In the genomic region with DNA sequence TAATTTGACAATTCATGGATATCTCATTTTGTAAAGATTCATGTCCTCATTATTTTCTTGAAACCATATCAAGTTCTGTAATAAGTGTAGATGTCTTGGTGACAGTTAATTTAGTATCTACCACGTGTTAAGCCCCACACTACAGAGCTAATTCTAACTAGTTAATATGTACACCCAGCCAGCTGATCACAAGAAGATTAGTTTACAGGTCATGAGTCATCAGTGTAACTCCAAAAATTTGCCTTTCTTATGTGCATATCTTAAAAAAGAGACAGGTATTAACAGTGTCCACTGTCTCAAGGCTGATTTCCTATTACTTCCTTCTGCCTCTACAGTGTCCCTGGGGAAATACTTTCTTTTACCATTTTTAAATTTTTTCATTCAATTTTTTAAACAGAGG, we compare ENCODE assay signal across 16 cellular contexts. TPM values are rescaled to one million over a fixed set of nuclear protein-coding genes. Genes with fewer than 3 reads are reported as not detected.
A peak's percentile ranks its signal among the peaks of the same experiment; 100 is the strongest.
DNase-seq lines count a peak whose midpoint lies in the region; ATAC-seq, FAIRE-seq and TF ChIP-seq lines count a peak whose summit lies in the region.
"Had no signal": no experiment of that assay in that cellular context is flagged by ENCODE, and none has a peak within 500 bp of the region (broad histone marks: within the 10 kb centered on the region; RNA-seq: fewer than 3 reads in every experiment).

No MANE protein-coding gene starts in this region.

- no peaks in the 10 kb centered on the region for H3K27me3 ChIP-seq in PC-3 (ENCODE audit: low read length)
- H3K27me3 ChIP-seq in smooth muscle cell (ENCODE audit: low read depth), result no peaks in the 10 kb centered on the region
- H3K27me3 ChIP-seq: BLaER1 had no signal

- DNase-seq in A549 (ENCODE audit: low read depth in 1 of 2, low spot score in 1 of 2), result no peak
- no peak for DNase-seq in PC-3
- no peak for DNase-seq in smooth muscle cell (lab: John Stamatoyannopoulos, UW; ENCODE audit: unreplicated experiment)
- DNase-seq in activated naive CD4-positive, alpha-beta T cell (lab: John Stamatoyannopoulos, UW), result no peak
- DNase-seq in NCI-H2227 (lab: John Stamatoyannopoulos, UW; ENCODE audit: unreplicated experiment), result no peak
- DNase-seq: CD4-positive, alpha-beta memory T cell; DMS79 treated with DMSO at 0.1 percent for 48 hours; H9 had no signal

- no peak for TF ChIP-seq EP300 in A549 (IDR thresholded peaks at IDR 0.05)

- H3K9ac ChIP-seq in PC-3 (ENCODE audit: low read length) (no peak overlapping the region), smooth muscle cell (ENCODE audit: low read depth) (no peak overlapping the region)
- H3K9ac ChIP-seq: BLaER1 had no signal

- no peak for TF ChIP-seq CTCF in A549 (IDR thresholded peaks at IDR 0.05)
- TF ChIP-seq CTCF in PC-3 (conservative IDR thresholded peaks at IDR 0.05; ENCODE audit: low read depth, low read length), result no peak
- TF ChIP-seq CTCF in smooth muscle cell (IDR thresholded peaks at IDR 0.05; ENCODE audit: borderline replicate concordance, insufficient read depth, poor library complexity, severe bottlenecking), result no peak

- H3K4me2 ChIP-seq in A549, result no peak overlapping the region
- no peak overlapping the region for H3K4me2 ChIP-seq in PC-3 (ENCODE audit: low read length)
- H3K4me2 ChIP-seq in smooth muscle cell, result peak overlapping the region; percentile 23
- H3K4me2 ChIP-seq: BLaER1 had no signal

- H3K36me3 ChIP-seq in PC-3 (ENCODE audit: low read depth, low read length) (no peaks in the 10 kb centered on the region), smooth muscle cell (ENCODE audit: low read depth) (no peaks in the 10 kb centered on the region)
- H3K36me3 ChIP-seq: BLaER1 had no signal

- TF ChIP-seq POLR2A in A549 (IDR thresholded peaks at IDR 0.05; ENCODE audit: low read length), result no peak

- H3K9me3 ChIP-seq in A549 (no peaks in the 10 kb centered on the region), PC-3 (ENCODE audit: low read length) (no peaks in the 10 kb centered on the region), smooth muscle cell (replicated peaks; ENCODE audit: low read depth) (no peaks in the 10 kb centered on the region)
- H3K9me3 ChIP-seq: BLaER1 had no signal

- H4K20me1 ChIP-seq in PC-3 (ENCODE audit: low read length) (no peaks in the 10 kb centered on the region), smooth muscle cell (ENCODE audit: low read depth) (no peaks in the 10 kb centered on the region)
- H4K20me1 ChIP-seq: BLaER1 had no signal

- H3K27ac ChIP-seq in A549 (no peak overlapping the region), PC-3 (ENCODE audit: low read length) (no peak overlapping the region), smooth muscle cell (ENCODE audit: low read depth) (no peak overlapping the region)
- H3K27ac ChIP-seq: 22Rv1, BLaER1, HL-60 had no signal

- ATAC-seq in A549 (no peak), PC-3 (0 out of 2 replicates have a peak, but pooled peaks have one; percentile 29), esophagus mucosa (peak; percentile 42), HG02884 (IDR thresholded peaks at IDR 0.05; ENCODE audit: unreplicated experiment) (no peak)
- ATAC-seq: GM12878 had no signal

- POLR2A ChIA-PET in A549 (lab: Yijun Ruan, JAX) (no interaction called here), PC-3 (lab: Charles Lee; ENCODE audit: unreplicated experiment) (no interaction called here)

- no peaks in the 10 kb centered on the region for H3K9me2 ChIP-seq in PC-3 (replicated peaks; ENCODE audit: low read length)

- H3K79me2 ChIP-seq in PC-3 (ENCODE audit: low read length), result no peaks in the 10 kb centered on the region
- H3K79me2 ChIP-seq in smooth muscle cell (ENCODE audit: low read depth), result no peaks in the 10 kb centered on the region

- CTCF ChIA-PET in A549 (lab: Yijun Ruan, JAX), result interaction anchor here (0.5 to 6.2 kb wide), 2 partner anchors 12 to 370 kb away, joined by 3 to 51 read pairs; no protein-coding TSS in a partner anchor
- CTCF ChIA-PET in PC-3 (lab: Charles Lee), result no interaction called here

- no peak for FAIRE-seq in A549 (lab: Jason Lieb, UNC)
- FAIRE-seq: GM12878, GM19239, H1 had no signal

- 10% methylated on average over 1 of the region's 1 CpG for WGBS in A549 (ENCODE audit: missing lambda C conversion rate)
- WGBS in smooth muscle cell (ENCODE audit: low lambda C conversion rate), result 58% methylated on average over 1 of the region's 1 CpG

- intact Hi-C loops in PC-3 (cut with micrococcal nuclease), result no loop called here

- H2AFZ ChIP-seq in PC-3 (ENCODE audit: low read length) (no peak overlapping the region), smooth muscle cell (ENCODE audit: low read depth) (no peak overlapping the region)

- no TSS peak for BruUV-seq in PC-3 (replicated peaks; lab: Mats Ljungman, UMichigan)

- TF ChIP-seq RAD21 in A549 (conservative IDR thresholded peaks at IDR 0.05 in 1 of 2, IDR thresholded peaks at IDR 0.05 in 1 of 2), result no peak

- H3K4me1 ChIP-seq in A549 (peaks cover 11% of the 10 kb centered on the region), PC-3 (ENCODE audit: insufficient read depth, low read length) (peaks cover 21% of the 10 kb centered on the region), smooth muscle cell (ENCODE audit: low read depth) (no peaks in the 10 kb centered on the region)
- H3K4me1 ChIP-seq: BLaER1 had no signal

- H3F3A ChIP-seq in PC-3 (ENCODE audit: low read length, unreplicated experiment), result peaks cover 4% of the 10 kb centered on the region
- peaks cover 5% of the 10 kb centered on the region for H3F3A ChIP-seq in smooth muscle cell (ENCODE audit: low read depth)

- no peak overlapping the region for H3K4me3 ChIP-seq in A549
- H3K4me3 ChIP-seq in PC-3 (ENCODE audit: low read length), result no peak overlapping the region
- no peak overlapping the region for H3K4me3 ChIP-seq in smooth muscle cell
- H3K4me3 ChIP-seq: BLaER1, GM12878 had no signal

TF ChIP-seq in A549, 52 proteins besides CTCF, POLR2A, EP300 and RAD21:
- no peak for TF ChIP-seq FOSL2 (IDR thresholded peaks at IDR 0.05)
- 0 out of 2 replicates have a peak, but pooled peaks have one; percentile 20 for TF ChIP-seq FOSL2 (CRISPR knock-in tag; IDR thresholded peaks at IDR 0.05)
- no peak for TF ChIP-seq TP53 (CRISPR knock-in tag; IDR thresholded peaks at IDR 0.05)

RNA-seq across cellular contexts. Expression of gene YBX3, which starts 13.3 kb away (rescaled TPM):
- polyA plus RNA-seq in A549 (2011; rRNA removed) (136 and 150 TPM in 2 replicates), A549 (2017; fragmentation: RNase III; extraction: RNeasy Plus Mini Kit Qiagen cat#74134 plus additional on column Dnase treatment) (140 to 176 TPM (median 146 TPM) in 3 replicates), smooth muscle cell (188 and 237 TPM in 2 replicates)
- 228 and 245 TPM in 2 replicates for polyA plus RNA-seq in A549 (2012; cell fraction: cytosol; rRNA removed)
- polyA plus RNA-seq in A549 (2012; cell fraction: nucleus; rRNA removed), result 335 and 339 TPM in 2 replicates
- polyA minus RNA-seq in A549 (2011; rRNA and poly(A)+ RNA removed), result 181 and 191 TPM in 2 replicates
- total RNA-seq in PC-3 (2014; rRNA removed) (85.9 and 104 TPM in 2 replicates), esophagus mucosa (394 TPM), smooth muscle cell (93.5 and 129 TPM in 2 replicates)

Comparison
In these comparisons a context has a peak if more than half of its experiments do, and no peak if none do; other contexts are left out.
1. ATAC-seq: peak in PC-3 (single experiment) and esophagus mucosa (single experiment); none in A549 (0 of 2) and HG02884 (single experiment).